ENCODE assay signal across 14 cellular contexts in the genomic region with DNA sequence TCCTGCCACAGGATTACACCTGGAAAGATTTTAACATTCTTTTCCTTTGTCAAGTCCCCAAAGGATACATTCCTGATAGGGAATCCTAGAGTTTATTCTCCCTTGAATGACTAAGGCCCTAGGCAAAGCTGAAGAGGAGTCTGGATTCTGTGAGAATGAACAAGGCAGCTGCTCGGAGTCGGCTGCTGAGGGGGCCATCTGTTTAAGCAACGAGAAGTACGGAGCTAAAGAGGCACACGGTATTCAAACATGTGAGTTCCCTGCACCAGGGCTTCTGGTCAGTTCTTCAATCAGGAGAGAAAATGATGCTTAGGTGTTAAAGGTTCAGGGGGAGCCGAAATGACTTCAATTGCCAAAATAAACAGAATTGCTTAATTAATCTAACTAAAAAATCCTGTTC.
A peak's percentile ranks its signal among the peaks of the same experiment; 100 is the strongest.
DNase-seq lines count a peak whose midpoint lies in the region; ATAC-seq, FAIRE-seq and TF ChIP-seq lines count a peak whose summit lies in the region.
"Had no signal": no experiment of that assay in that cellular context is flagged by ENCODE, and none has a peak within 500 bp of the region (broad histone marks: within the 10 kb centered on the region; RNA-seq: fewer than 3 reads in every experiment).

No MANE protein-coding gene starts in this region.

- H3K36me3 ChIP-seq in left lung, result no peaks in the 10 kb centered on the region
- H3K36me3 ChIP-seq in stomach, result no peaks in the 10 kb centered on the region
- no peaks in the 10 kb centered on the region for H3K36me3 ChIP-seq in small intestine (ENCODE audit: control insufficient read depth in 2 of 2, insufficient read depth in 2 of 2, low read length in 2 of 2)
- H3K36me3 ChIP-seq: SJSA1 had no signal

- H3K27ac ChIP-seq in angular gyrus (ENCODE audit: low read depth, low read length) (peak overlapping the region; percentile 22), left lung (peak overlapping the region; percentile 73 to 74), stomach (peak overlapping the region in 4 of 5 donors; percentile 1 to 49 (median 32)), small intestine (ENCODE audit: low read depth in 1 of 2, low read length in 1 of 2) (no peak overlapping the region)
- H3K27ac ChIP-seq: SJSA1 had no signal

- TF ChIP-seq POLR2A in stomach (IDR thresholded peaks at IDR 0.05), result no peak

- H3K9me3 ChIP-seq in left lung (no peaks in the 10 kb centered on the region), stomach (no peaks in the 10 kb centered on the region), small intestine (ENCODE audit: control insufficient read depth, low read depth) (no peaks in the 10 kb centered on the region)
- H3K9me3 ChIP-seq: SJSA1 had no signal

- TF ChIP-seq EP300 in stomach (IDR thresholded peaks at IDR 0.05), result no peak

- ATAC-seq in left lung (no peak), GM21526 (IDR thresholded peaks at IDR 0.05; ENCODE audit: low FRiP score, unreplicated experiment) (no peak), GM21515 (IDR thresholded peaks at IDR 0.05; ENCODE audit: unreplicated experiment) (no peak)
- ATAC-seq: stimulated activated effector memory CD8-positive, alpha-beta T cell treated with anti-CD3 and anti-CD28 coated beads, Interleukin-12 subunit alpha, Interleukin-12 subunit beta, amount 100 ng/mL, for 72 hours had no signal

- FAIRE-seq in small intestine (lab: Jason Lieb, UNC), result no peak

- H3K4me1 ChIP-seq in left lung (peaks cover 17 to 66% of the 10 kb centered on the region in 2 donors), stomach (peaks cover 6 to 29% (median 18%) of the 10 kb centered on the region in 4 donors), small intestine (ENCODE audit: control insufficient read depth in 2 of 2, insufficient read depth in 1 of 2, low read depth in 1 of 2, low read length in 1 of 2) (no peaks in the 10 kb centered on the region)
- H3K4me1 ChIP-seq: SJSA1 had no signal

- H3K4me3 ChIP-seq in left lung, result peak overlapping the region in 1 of 2 donors; percentile 8
- H3K4me3 ChIP-seq in stomach, result no peak overlapping the region
- no peak overlapping the region for H3K4me3 ChIP-seq in small intestine (ENCODE audit: low read depth in 1 of 2, low read length in 2 of 2)
- H3K4me3 ChIP-seq: SJSA1 had no signal

- TF ChIP-seq CTCF in left lung (IDR thresholded peaks at IDR 0.05) (no peak), stomach (IDR thresholded peaks at IDR 0.05) (no peak)

- WGBS in stomach, 5 donors, result 62 to 81% (median 65%) methylated on average over 6 of the region's 6 CpGs
- 55 to 90% (median 71%) methylated on average over 6 of the region's 6 CpGs for WGBS in small intestine, 3 donors

- intact Hi-C loops in left lung (cut with DNase I), result no loop called here
- intact Hi-C loops in stomach (cut with DNase I; ENCODE audit: low total_unique reads), result no loop called here

- no peaks in the 10 kb centered on the region for H3K27me3 ChIP-seq in left lung
- no peaks in the 10 kb centered on the region for H3K27me3 ChIP-seq in stomach
- no peaks in the 10 kb centered on the region for H3K27me3 ChIP-seq in small intestine (ENCODE audit: control insufficient read depth in 2 of 2, insufficient read depth in 2 of 2, low read length in 2 of 2)
- H3K27me3 ChIP-seq: SJSA1 had no signal

- DNase-seq in NCI-H1694 (lab: John Stamatoyannopoulos, UW) (peak; percentile 36), left lung (no peak), stomach (no peak), GDM1 (lab: John Stamatoyannopoulos, UW) (no peak), small intestine (no peak)
- DNase-seq: activated CD4-positive, alpha-beta T cell treated with anti-CD3 and anti-CD28 coated beads for 1 hour; activated gamma-delta T cell treated with Interleukin-2 at 50 U/mL for 16 hours; CD4-positive, alpha-beta T cell; stimulated activated CD4-positive, alpha-beta T cell treated with anti-CD3 and anti-CD28 coated beads, Interleukin-1b, Interleukin-23, amount 100 ng/mL, for 48 hours had no signal

Comparison
In these comparisons a context has a peak if more than half of its experiments do, and no peak if none do; other contexts are left out.
1. H3K27ac ChIP-seq: peak in angular gyrus (single experiment), left lung (2 of 2) and stomach (4 of 5); none in small intestine (0 of 2).